11 cellular contexts compared by ENCODE assay signal in genomic region chr17:39391448-39391847, GRCh38.
"Had no signal": no experiment of that assay in that cellular context is flagged by ENCODE, and none has a peak within 500 bp of the region (broad histone marks: within the 10 kb centered on the region; RNA-seq: fewer than 3 reads in every experiment).

No MANE protein-coding gene starts in this region.

- ATAC-seq: GM23338, HCT116 had no signal

- H3K27ac Mint-ChIP-seq: GM23338, H9, HFFc6 had no signal

- H2AFZ ChIP-seq: GM23248, GM23338 had no signal

- FAIRE-seq: H1, H54 had no signal

- H3K4me1 ChIP-seq: HAP-1 had no signal

- H3K4me2 ChIP-seq: GM23338 had no signal

- H3K4me3 Mint-ChIP-seq: GM23338, H9, HFFc6 had no signal

- DNase-seq: GM23248, GOT3, H7, H9, HCEC 1CT, HFFc6 had no signal

- H3K4me1 Mint-ChIP-seq: GM23338, H9 had no signal

- H3K9me3 ChIP-seq: HAP-1 had no signal

- H3K9ac ChIP-seq: GM23248 had no signal

- H3K36me3 ChIP-seq: HAP-1 had no signal

- H3K27ac ChIP-seq: GM23248 had no signal

- H3K4me3 ChIP-seq: GM23248, GM23338, HAP-1 had no signal
